Comparison of ENCODE assay signal across 8 cellular contexts in genomic region chr19:8194528-8195275, GRCh38. TPM values are rescaled to one million over a fixed set of nuclear protein-coding genes. Genes with fewer than 3 reads are reported as not detected.
DNase-seq lines count a peak whose midpoint lies in the region; ATAC-seq, FAIRE-seq and TF ChIP-seq lines count a peak whose summit lies in the region.

No MANE protein-coding gene starts in this region.

- RAD21 ChIA-PET in GM12878 (lab: Charles Lee; ENCODE audit: unreplicated experiment) = interaction anchor here (0.7 to 8.5 kb wide), 6 partner anchors 14 to 274 kb away, joined by 3 to 100 read pairs (median 5); partner anchors contain the start of genes CERS4 and SNAPC2

- peak overlapping the region; percentile 75 for H3K9ac ChIP-seq in GM12878 (ENCODE audit: control insufficient read depth, insufficient read depth, low read length)

- peak overlapping the region; percentile 87 for H3K4me2 ChIP-seq in GM12878 (ENCODE audit: control insufficient read depth, insufficient read depth)

- DNase-seq in GM12891 (ENCODE audit: insufficient read length, low spot score) (no peak), T-helper 2 cell (peak in 3 of 5 experiments; percentile 5 to 91 (median 57)), GM12878 (ENCODE audit: low read depth, low spot score) (no peak), neural crest cell (ENCODE audit: low read depth, low spot score) (no peak), NCI-H2029 (lab: John Stamatoyannopoulos, UW) (no peak), COLO668 (lab: John Stamatoyannopoulos, UW; ENCODE audit: unreplicated experiment) (no peak), OCI-M1 (lab: John Stamatoyannopoulos, UW) (no peak), hypothalamus (lab: John Stamatoyannopoulos, UW) (no peak)

- H2AFZ ChIP-seq in GM12878 (ENCODE audit: control insufficient read depth, low read depth, low read length) = peak overlapping the region; percentile 29

- H4K20me1 ChIP-seq in GM12878 (ENCODE audit: control insufficient read depth, insufficient read depth) = no peaks in the 10 kb centered on the region

- TF ChIP-seq EP300 in GM12878 (IDR thresholded peaks at IDR 0.05; ENCODE audit: borderline replicate concordance in 1 of 2, control insufficient read depth in 1 of 2, low read depth in 2 of 2, low read length in 2 of 2) = no peak

- SMC1A ChIA-PET in GM12878 (lab: Charles Lee; ENCODE audit: uncharacterized antibody, unreplicated experiment) = interaction anchor here (0.7 to 8.4 kb wide), 7 partner anchors 8 to 74 kb away, joined by 3 to 83 read pairs (median 7); partner anchors contain the start of gene CERS4

- TF ChIP-seq POLR2A in GM12891 (IDR thresholded peaks at IDR 0.05; ENCODE audit: low read depth, low read length) = no peak
- no peak for TF ChIP-seq POLR2A in GM12878 (IDR thresholded peaks at IDR 0.05; ENCODE audit: low read depth, low read length)

- H3K4me1 Mint-ChIP-seq in neural crest cell = peaks cover 22% of the 10 kb centered on the region

- TF ChIP-seq RAD21 in GM12878 (IDR thresholded peaks at IDR 0.05; ENCODE audit: insufficient read depth, low read depth, low read length) = no peak

- peak overlapping the region; percentile 97 for H3K27ac ChIP-seq in GM12878 (ENCODE audit: control insufficient read depth, insufficient read depth)

- no peaks in the 10 kb centered on the region for H3K9me3 ChIP-seq in GM12878 (replicated peaks; ENCODE audit: control insufficient read depth, insufficient read depth, low read length)

- H3K27me3 Mint-ChIP-seq in neural crest cell (ENCODE audit: low read depth) = no peaks in the 10 kb centered on the region

- CTCF ChIA-PET in GM12878 (lab: Yijun Ruan, JAX) = interaction anchor here (0.6 to 6.2 kb wide), 7 partner anchors 9 to 75 kb away, joined by 3 to 52 read pairs (median 4); partner anchors contain the start of gene CERS4

- H3K4me1 ChIP-seq in GM12878 (ENCODE audit: control insufficient read depth, insufficient read depth, low read length) = peaks cover 36% of the 10 kb centered on the region

- H3K36me3 Mint-ChIP-seq in neural crest cell (ENCODE audit: low read depth) = no peaks in the 10 kb centered on the region

- FAIRE-seq in GM12891 (lab: Jason Lieb, UNC) (no peak), GM12878 (lab: Jason Lieb, UNC) (no peak)

- in situ Hi-C loops in GM12878 (cut with MboI) = no loop called here

- intact Hi-C loops in GM12878 (cut with micrococcal nuclease; ENCODE audit: unreplicated experiment) = loop anchor here (1.0 to 10.0 kb wide), 2 partner anchors 36 to 490 kb away; partner anchors contain the start of gene FCER2

- no peak for TF ChIP-seq CTCF in GM12878 (IDR thresholded peaks at IDR 0.05 in 2 of 3, conservative IDR thresholded peaks at IDR 0.05 in 1 of 3; ENCODE audit: control insufficient read depth in 2 of 3, extremely low read depth in 1 of 3, insufficient read depth in 1 of 3, low read depth in 3 of 3, low read length in 3 of 3)
- no peak for TF ChIP-seq CTCF in neural crest cell (conservative IDR thresholded peaks at IDR 0.05)

- peak; percentile 57 for ATAC-seq in GM12878

- H3K36me3 ChIP-seq in GM12878 (ENCODE audit: control insufficient read depth in 2 of 2, insufficient read depth in 2 of 2, low read length in 1 of 2) = no peaks in the 10 kb centered on the region

- H3K27me3 ChIP-seq in GM12878 (replicated peaks in 1 of 2; ENCODE audit: control insufficient read depth in 2 of 2, insufficient read depth in 2 of 2, low read length in 1 of 2) = no peaks in the 10 kb centered on the region

- peak overlapping the region; percentile 50 for H3K27ac Mint-ChIP-seq in neural crest cell (ENCODE audit: unreplicated experiment)

- 2% methylated on average over 11 of the region's 11 CpGs for WGBS in GM12878 (ENCODE audit: insufficient coverage, insufficient replicate concordance, low lambda C conversion rate, missing lambda C conversion rate)

- no peaks in the 10 kb centered on the region for H3K9me3 Mint-ChIP-seq in neural crest cell

- POLR2A ChIA-PET in GM12878 (lab: Charles Lee) = interaction anchor here (0.6 to 8.9 kb wide), 7 partner anchors 12 to 660 kb away, joined by 3 to 111 read pairs (median 5); partner anchors contain the start of gene CERS4

- no peak overlapping the region for H3K4me3 Mint-ChIP-seq in neural crest cell

- H3K79me2 ChIP-seq in GM12878 (ENCODE audit: control insufficient read depth, insufficient read depth, low read length) = no peaks in the 10 kb centered on the region

- peak overlapping the region; percentile 31; the same call in 1 of the 2 replicates for H3K4me3 ChIP-seq in GM12878

- TSS peak; percentile 91 for BruUV-seq in GM12878 (replicated peaks; lab: Mats Ljungman, UMichigan)

TF ChIP-seq in GM12891, 5 proteins besides CTCF, POLR2A, EP300 and RAD21:
- TF ChIP-seq TAF1 (IDR thresholded peaks at IDR 0.05; ENCODE audit: low read depth, low read length) = no peak
- TF ChIP-seq SPI1 (IDR thresholded peaks at IDR 0.05; ENCODE audit: low read depth, low read length) = 0 out of 2 replicates have a peak, but pooled peaks have one; percentile 2
- no peak for TF ChIP-seq POU2F2 (IDR thresholded peaks at IDR 0.05; ENCODE audit: low read depth, low read length)
- no peak for TF ChIP-seq POLR2AphosphoS5 (IDR thresholded peaks at IDR 0.05; ENCODE audit: low read depth, low read length)
- no peak for TF ChIP-seq PAX5 (IDR thresholded peaks at IDR 0.05; ENCODE audit: insufficient read depth, low read length, severe bottlenecking)

TF ChIP-seq in GM12878, 131 proteins besides CTCF, POLR2A, EP300 and RAD21 (continues in another document):
- peak; percentile 78; the same call in 1 of the 2 replicates for TF ChIP-seq LARP7 (IDR thresholded peaks at IDR 0.05)
- TF ChIP-seq ZNF384 (IDR thresholded peaks at IDR 0.05; ENCODE audit: borderline replicate concordance, low read depth, low read length) = peak; percentile 85; the same call in 1 of the 2 replicates
- 0 out of 2 replicates have a peak, but pooled peaks have one; percentile 10 for TF ChIP-seq NBN (IDR thresholded peaks at IDR 0.05)
- peak; percentile 52 for TF ChIP-seq DPF2 (IDR thresholded peaks at IDR 0.05)
- TF ChIP-seq ZNF217 (IDR thresholded peaks at IDR 0.05) = peak; percentile 94
- no peak for TF ChIP-seq ATF2 (IDR thresholded peaks at IDR 0.05; ENCODE audit: low read length)
- TF ChIP-seq NR2C2 (IDR thresholded peaks at IDR 0.05; ENCODE audit: borderline replicate concordance, control insufficient read depth, insufficient read length, low read depth) = no peak
- no peak for TF ChIP-seq ATF3 (IDR thresholded peaks at IDR 0.05; ENCODE audit: borderline replicate concordance, extremely low read depth, low read depth, low read length)
- no peak for TF ChIP-seq YBX1 (IDR thresholded peaks at IDR 0.05)

RNA-seq across cellular contexts. Expression of gene CERS4, which starts 14.5 kb away (rescaled TPM):
- 33.2 TPM for polyA plus RNA-seq in GM12891 (2012; ENCODE audit: low read depth, missing spikeins)
- total RNA-seq in GM12878 (2013; cell fraction: nucleolus; rRNA removed) = 93.8 and 104 TPM in 2 replicates
- total RNA-seq in GM12878 (2014; rRNA removed) = 46.3 and 46.8 TPM in 2 replicates
- 17.3 and 18.2 TPM in 2 replicates for total RNA-seq in GM12878 (2014; rRNA removed; fragmentation: Illumina TruSeq; extraction: Trizol)
- total RNA-seq in GM12878 (2021) = 41.7 and 43.1 TPM in 2 replicates
- polyA plus RNA-seq in GM12878 (2011; ENCODE audit: low read depth) = 7.7 TPM
- 29.5 and 62.1 TPM in 2 replicates for polyA plus RNA-seq in GM12878 (2011; rRNA removed)
- 70.2 and 82.3 TPM in 2 replicates for polyA plus RNA-seq in GM12878 (2011; cell fraction: cytosol; rRNA removed)
- 88.0 and 94.5 TPM in 2 replicates for polyA plus RNA-seq in GM12878 (2011; cell fraction: nucleus; rRNA removed)
- 23.1 and 31.6 TPM in 2 replicates for polyA plus RNA-seq in GM12878 (2012)
- polyA plus RNA-seq in GM12878 (2014; fragmentation: Illumina TruSeq; extraction: Trizol) = 12.7 and 16.2 TPM in 2 replicates
- 1 to 10 TPM in 1 of 2 experiments, under 1 TPM in 1; 0.34 to 1.9 TPM for polyA plus RNA-seq in GM12878 (2014; fragmentation: Nextera tagmentation; extraction: Ambion mirVana)
- polyA plus RNA-seq in GM12878 (2014; rRNA removed) = 53.6 and 55.4 TPM in 2 replicates
- 10 to 100 TPM; 19.9 to 21.6 TPM for polyA plus RNA-seq in GM12878 (2016; fragmentation: Nextera tagmentation; extraction: Ambion mirVana)
- polyA minus RNA-seq in GM12878 (2011; rRNA and poly(A)+ RNA removed) = 68.0 and 73.3 TPM in 2 replicates
- 18.3 and 19.1 TPM in 2 replicates for polyA minus RNA-seq in GM12878 (2011; cell fraction: cytosol; rRNA and poly(A)+ RNA removed)
- polyA minus RNA-seq in GM12878 (2011; cell fraction: nucleus; rRNA and poly(A)+ RNA removed) = 24.3 and 31.7 TPM in 2 replicates
- 30.0 and 31.3 TPM in 2 replicates for total RNA-seq in neural crest cell

RNA-seq across cellular contexts. Expression of gene FBN3, which starts 45.3 kb away (rescaled TPM):
- 0.03 TPM for polyA plus RNA-seq in GM12891 (2012; ENCODE audit: low read depth, missing spikeins)
- total RNA-seq in GM12878 (2013; cell fraction: nucleolus; rRNA removed) = not detected in 2 replicates
- total RNA-seq in GM12878 (2014; rRNA removed) (not detected in 2 replicates), GM12878 (2014; rRNA removed; fragmentation: Illumina TruSeq; extraction: Trizol) (not detected in 2 replicates), GM12878 (2021) (0.03 and 0.05 TPM in 2 replicates), neural crest cell (12.8 and 13.9 TPM in 2 replicates)
- polyA plus RNA-seq in GM12878 (2011; ENCODE audit: low read depth) = not detected
- polyA plus RNA-seq in GM12878 (2011; rRNA removed) (not detected in 2 replicates), GM12878 (2014; fragmentation: Illumina TruSeq; extraction: Trizol) (not detected in 2 replicates), GM12878 (2014; fragmentation: Nextera tagmentation; extraction: Ambion mirVana) (not detected), GM12878 (2014; rRNA removed) (not detected in 2 replicates), GM12878 (2016; fragmentation: Nextera tagmentation; extraction: Ambion mirVana) (not detected)
- under 0.01 and 0.19 TPM in 2 replicates for polyA plus RNA-seq in GM12878 (2011; cell fraction: cytosol; rRNA removed)
- polyA plus RNA-seq in GM12878 (2011; cell fraction: nucleus; rRNA removed) = 0.27 and 0.59 TPM in 2 replicates
- polyA plus RNA-seq in GM12878 (2012) = 0.01 TPM in 2 replicates
- not detected in 2 replicates for polyA minus RNA-seq in GM12878 (2011; rRNA and poly(A)+ RNA removed)
- polyA minus RNA-seq in GM12878 (2011; cell fraction: cytosol; rRNA and poly(A)+ RNA removed) = not detected in 2 replicates
- not detected in 2 replicates for polyA minus RNA-seq in GM12878 (2011; cell fraction: nucleus; rRNA and poly(A)+ RNA removed)

Comparison
In these comparisons a context has a peak if more than half of its experiments do, and no peak if none do; other contexts are left out.
1. DNase-seq: peak in T-helper 2 cell (3 of 5); none in GM12891 (single experiment), GM12878 (single experiment), neural crest cell (single experiment), NCI-H2029 (single experiment), COLO668 (single experiment), OCI-M1 (single experiment) and hypothalamus (0 of 51).
2. RNA of gene FBN3, which starts 45.3 kb away (total RNA-seq): 12.8 to 13.9 TPM in neural crest cell; 0.03 to 0.05 TPM in GM12878; every median in the first group is over 10 times any median in the second.